ENCODE assay signal across 1 cellular context in the genomic region with DNA sequence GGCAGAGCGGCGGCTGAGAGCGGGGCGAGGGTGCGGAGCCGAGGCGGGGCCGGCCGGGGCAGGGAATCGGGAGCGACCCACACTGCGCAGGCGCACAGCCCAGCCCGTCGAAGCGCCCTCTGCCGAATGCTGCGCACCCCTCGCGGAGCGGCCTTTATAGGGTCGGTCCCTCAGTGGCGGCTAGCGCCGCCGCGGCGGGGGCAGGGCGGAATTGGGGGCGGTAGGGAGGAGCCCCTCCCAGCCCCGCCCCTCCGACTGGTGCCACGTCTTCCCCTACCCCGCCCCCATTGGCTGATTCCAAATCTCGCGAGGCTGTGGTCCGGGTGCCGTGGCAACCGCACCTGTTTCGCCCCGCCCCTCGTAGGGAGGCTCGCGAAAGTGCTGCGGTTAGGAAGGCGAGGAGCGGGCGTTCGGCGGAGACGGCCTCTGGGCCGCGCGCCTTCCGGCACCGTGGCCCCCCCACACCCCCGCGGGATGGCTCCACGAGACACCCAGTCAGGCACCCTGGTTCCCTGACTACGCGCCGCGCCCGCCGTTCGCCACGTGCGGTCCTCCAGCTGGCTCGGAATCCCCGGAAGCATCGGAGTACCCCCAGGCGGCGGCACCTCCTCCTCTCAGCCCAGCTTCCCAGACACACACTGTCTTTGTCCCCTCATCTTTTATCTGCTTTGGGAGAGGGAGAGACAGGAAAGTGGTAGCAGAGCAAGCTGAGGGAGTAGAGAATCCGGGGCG.
TF ChIP-seq lines count a peak whose summit lies in the region.

TSS of gene EHD1 (minus strand) at position 128 of the 732 bp plus-strand sequence. CDS start 157 bp downstream, outside the sequence.

TF ChIP-seq in HepG2, 621 proteins besides CTCF, POLR2A, EP300 and RAD21 (continued from another document and continues in another):
- TF ChIP-seq ATF6 (CRISPR knock-in tag; conservative IDR thresholded peaks at IDR 0.05) (no peak), HNRNPH1 (optimal IDR thresholded peaks at IDR 0.05; ENCODE audit: low read depth, low read length) (no peak), ZNF12 (CRISPR knock-in tag; IDR thresholded peaks at IDR 0.05) (peak; percentile 9; the same call in 1 of the 2 replicates), RFX5 (IDR thresholded peaks at IDR 0.05; ENCODE audit: low read depth, low read length) (0 out of 2 replicates have a peak, but pooled peaks have one; percentile 14), EEA1 (CRISPR knock-in tag; IDR thresholded peaks at IDR 0.05; ENCODE audit: borderline replicate concordance) (no peak), ZNF138 (CRISPR knock-in tag; IDR thresholded peaks at IDR 0.05; ENCODE audit: low read depth) (no peak; the same call in 1 of the 2 replicates), ZNF280D (CRISPR knock-in tag; IDR thresholded peaks at IDR 0.05) (0 out of 2 replicates have a peak, but pooled peaks have one; percentile 25), ZFAT (CRISPR knock-in tag; conservative IDR thresholded peaks at IDR 0.05) (peak; percentile 91), GABPB1 (CRISPR knock-in tag; IDR thresholded peaks at IDR 0.05) (peak; percentile 79), BRCA1 (CRISPR knock-in tag; IDR thresholded peaks at IDR 0.05) (no peak), SOX13 (IDR thresholded peaks at IDR 0.05) (no peak), SOX13 (CRISPR knock-in tag; conservative IDR thresholded peaks at IDR 0.05 in 1 of 2, IDR thresholded peaks at IDR 0.05 in 1 of 2) (peak in 1 of 2 experiments; percentile 3; a peak in 1 of 4 replicates), RBM39 (IDR thresholded peaks at IDR 0.05; ENCODE audit: low read depth, low read length, poor library complexity, severe bottlenecking) (peak; percentile 66), TRIM22 (IDR thresholded peaks at IDR 0.05) (no peak), ZNF18 (CRISPR knock-in tag; IDR thresholded peaks at IDR 0.05; ENCODE audit: insufficient replicate concordance) (peak; percentile 14), CENPX (CRISPR knock-in tag; IDR thresholded peaks at IDR 0.05) (no peak), MIXL1 (CRISPR knock-in tag; IDR thresholded peaks at IDR 0.05) (peak; percentile 59; the same call in 1 of the 2 replicates), SCMH1 (CRISPR knock-in tag; IDR thresholded peaks at IDR 0.05; ENCODE audit: borderline replicate concordance) (no peak), YY1 (IDR thresholded peaks at IDR 0.05; ENCODE audit: insufficient read depth, insufficient replicate concordance, low read depth, low read length) (peak; percentile 73), THAP8 (CRISPR knock-in tag; IDR thresholded peaks at IDR 0.05; ENCODE audit: borderline replicate concordance) (no peak), GTF3A (CRISPR knock-in tag; conservative IDR thresholded peaks at IDR 0.05) (0 out of 2 replicates have a peak, but pooled peaks have one; percentile 30), ZNF530 (CRISPR knock-in tag; IDR thresholded peaks at IDR 0.05; ENCODE audit: low read depth) (no peak), PHF20 (CRISPR knock-in tag; IDR thresholded peaks at IDR 0.05) (peak; percentile 45; the same call in 1 of the 2 replicates), DNMT1 (CRISPR knock-in tag; IDR thresholded peaks at IDR 0.05) (peak; percentile 81; the same call in 1 of the 2 replicates), ZNF136 (CRISPR knock-in tag; IDR thresholded peaks at IDR 0.05; ENCODE audit: low read depth) (0 out of 2 replicates have a peak, but pooled peaks have one; percentile 30), THYN1 (CRISPR knock-in tag; IDR thresholded peaks at IDR 0.05; ENCODE audit: borderline replicate concordance, low read depth) (no peak), RARG (CRISPR knock-in tag; IDR thresholded peaks at IDR 0.05; ENCODE audit: low read depth) (no peak), LRRFIP1 (CRISPR knock-in tag; conservative IDR thresholded peaks at IDR 0.05) (no peak), BORCS8-MEF2B (CRISPR knock-in tag; IDR thresholded peaks at IDR 0.05) (peak; percentile 51; the same call in 1 of the 2 replicates)
- TF ChIP-seq, protein P1, sequence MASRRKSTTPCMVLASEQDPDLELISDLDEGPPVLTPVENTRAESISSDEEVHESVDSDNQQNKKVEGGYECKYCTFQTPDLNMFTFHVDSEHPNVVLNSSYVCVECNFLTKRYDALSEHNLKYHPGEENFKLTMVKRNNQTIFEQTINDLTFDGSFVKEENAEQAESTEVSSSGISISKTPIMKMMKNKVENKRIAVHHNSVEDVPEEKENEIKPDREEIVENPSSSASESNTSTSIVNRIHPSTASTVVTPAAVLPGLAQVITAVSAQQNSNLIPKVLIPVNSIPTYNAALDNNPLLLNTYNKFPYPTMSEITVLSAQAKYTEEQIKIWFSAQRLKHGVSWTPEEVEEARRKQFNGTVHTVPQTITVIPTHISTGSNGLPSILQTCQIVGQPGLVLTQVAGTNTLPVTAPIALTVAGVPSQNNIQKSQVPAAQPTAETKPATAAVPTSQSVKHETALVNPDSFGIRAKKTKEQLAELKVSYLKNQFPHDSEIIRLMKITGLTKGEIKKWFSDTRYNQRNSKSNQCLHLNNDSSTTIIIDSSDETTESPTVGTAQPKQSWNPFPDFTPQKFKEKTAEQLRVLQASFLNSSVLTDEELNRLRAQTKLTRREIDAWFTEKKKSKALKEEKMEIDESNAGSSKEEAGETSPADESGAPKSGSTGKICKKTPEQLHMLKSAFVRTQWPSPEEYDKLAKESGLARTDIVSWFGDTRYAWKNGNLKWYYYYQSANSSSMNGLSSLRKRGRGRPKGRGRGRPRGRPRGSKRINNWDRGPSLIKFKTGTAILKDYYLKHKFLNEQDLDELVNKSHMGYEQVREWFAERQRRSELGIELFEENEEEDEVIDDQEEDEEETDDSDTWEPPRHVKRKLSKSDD (CRISPR knock-in tag; IDR thresholded peaks at IDR 0.05; ENCODE audit: low read depth), result no peak
- TF ChIP-seq, protein P2, sequence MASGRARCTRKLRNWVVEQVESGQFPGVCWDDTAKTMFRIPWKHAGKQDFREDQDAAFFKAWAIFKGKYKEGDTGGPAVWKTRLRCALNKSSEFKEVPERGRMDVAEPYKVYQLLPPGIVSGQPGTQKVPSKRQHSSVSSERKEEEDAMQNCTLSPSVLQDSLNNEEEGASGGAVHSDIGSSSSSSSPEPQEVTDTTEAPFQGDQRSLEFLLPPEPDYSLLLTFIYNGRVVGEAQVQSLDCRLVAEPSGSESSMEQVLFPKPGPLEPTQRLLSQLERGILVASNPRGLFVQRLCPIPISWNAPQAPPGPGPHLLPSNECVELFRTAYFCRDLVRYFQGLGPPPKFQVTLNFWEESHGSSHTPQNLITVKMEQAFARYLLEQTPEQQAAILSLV (CRISPR knock-in tag; IDR thresholded peaks at IDR 0.05; ENCODE audit: borderline replicate concordance), result peak; percentile 77; the same call in 1 of the 2 replicates
- TF ChIP-seq, protein P3, sequence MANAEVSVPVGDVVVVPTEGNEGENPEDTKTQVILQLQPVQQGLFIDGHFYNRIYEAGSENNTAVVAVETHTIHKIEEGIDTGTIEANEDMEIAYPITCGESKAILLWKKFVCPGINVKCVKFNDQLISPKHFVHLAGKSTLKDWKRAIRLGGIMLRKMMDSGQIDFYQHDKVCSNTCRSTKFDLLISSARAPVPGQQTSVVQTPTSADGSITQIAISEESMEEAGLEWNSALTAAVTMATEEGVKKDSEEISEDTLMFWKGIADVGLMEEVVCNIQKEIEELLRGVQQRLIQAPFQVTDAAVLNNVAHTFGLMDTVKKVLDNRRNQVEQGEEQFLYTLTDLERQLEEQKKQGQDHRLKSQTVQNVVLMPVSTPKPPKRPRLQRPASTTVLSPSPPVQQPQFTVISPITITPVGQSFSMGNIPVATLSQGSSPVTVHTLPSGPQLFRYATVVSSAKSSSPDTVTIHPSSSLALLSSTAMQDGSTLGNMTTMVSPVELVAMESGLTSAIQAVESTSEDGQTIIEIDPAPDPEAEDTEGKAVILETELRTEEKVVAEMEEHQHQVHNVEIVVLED (CRISPR knock-in tag; IDR thresholded peaks at IDR 0.05; ENCODE audit: borderline replicate concordance), result peak; percentile 71
- TF ChIP-seq, protein P4, sequence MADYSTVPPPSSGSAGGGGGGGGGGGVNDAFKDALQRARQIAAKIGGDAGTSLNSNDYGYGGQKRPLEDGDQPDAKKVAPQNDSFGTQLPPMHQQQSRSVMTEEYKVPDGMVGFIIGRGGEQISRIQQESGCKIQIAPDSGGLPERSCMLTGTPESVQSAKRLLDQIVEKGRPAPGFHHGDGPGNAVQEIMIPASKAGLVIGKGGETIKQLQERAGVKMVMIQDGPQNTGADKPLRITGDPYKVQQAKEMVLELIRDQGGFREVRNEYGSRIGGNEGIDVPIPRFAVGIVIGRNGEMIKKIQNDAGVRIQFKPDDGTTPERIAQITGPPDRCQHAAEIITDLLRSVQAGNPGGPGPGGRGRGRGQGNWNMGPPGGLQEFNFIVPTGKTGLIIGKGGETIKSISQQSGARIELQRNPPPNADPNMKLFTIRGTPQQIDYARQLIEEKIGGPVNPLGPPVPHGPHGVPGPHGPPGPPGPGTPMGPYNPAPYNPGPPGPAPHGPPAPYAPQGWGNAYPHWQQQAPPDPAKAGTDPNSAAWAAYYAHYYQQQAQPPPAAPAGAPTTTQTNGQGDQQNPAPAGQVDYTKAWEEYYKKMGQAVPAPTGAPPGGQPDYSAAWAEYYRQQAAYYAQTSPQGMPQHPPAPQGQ (CRISPR knock-in tag; IDR thresholded peaks at IDR 0.05; ENCODE audit: borderline replicate concordance), result no peak
